ENCODE assay signal across 30 cellular contexts in the genomic region with DNA sequence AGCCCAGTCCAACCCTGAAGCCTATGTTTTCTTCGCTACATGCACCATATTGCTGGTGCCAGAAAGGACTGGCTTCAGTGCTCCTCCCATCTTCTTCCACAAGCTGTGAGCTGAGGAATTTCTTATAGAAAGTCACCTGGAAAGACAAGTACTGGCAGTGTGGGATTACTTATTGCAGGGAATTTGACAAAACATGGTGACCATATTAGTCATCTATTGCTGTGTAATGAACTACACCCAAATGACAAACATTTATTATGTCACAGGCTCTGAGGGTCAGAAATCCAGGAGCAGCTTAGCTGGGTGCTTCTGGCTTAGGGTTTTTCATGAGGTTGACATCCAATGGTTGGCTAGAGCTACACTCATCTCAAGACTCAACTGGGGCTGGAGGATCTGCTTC.
"Had no signal": no experiment of that assay in that cellular context is flagged by ENCODE, and none has a peak within 500 bp of the region (broad histone marks: within the 10 kb centered on the region; RNA-seq: fewer than 3 reads in every experiment).

No MANE protein-coding gene starts in this region.

- H3K4me3 Mint-ChIP-seq: activated B cell treated with CpG ODN at 0.5 μM for 24 hours; activated CD4-positive, alpha-beta memory T cell treated with anti-CD3 and anti-CD28 coated beads, Interleukin-2, amount 10 ng/mL, durations not matched to agents 7 days and 5 days; activated CD8-positive, alpha-beta memory T cell treated with anti-CD3 and anti-CD28 coated beads, Interleukin-2, amount 10 ng/mL, durations not matched to agents 7 days and 5 days; activated naive CD4-positive, alpha-beta T cell treated with anti-CD3 and anti-CD28 coated beads, Interleukin-2, amount 10 ng/mL, durations not matched to agents 7 days and 5 days; activated naive CD8-positive, alpha-beta T cell; activated naive CD8-positive, alpha-beta T cell treated with anti-CD3 and anti-CD28 coated beads, Interleukin-2, amount 50 U/mL, for 24 hours; T-cell; T-helper 17 cell had no signal

- H3K27me3 Mint-ChIP-seq: activated CD8-positive, alpha-beta memory T cell treated with anti-CD3 and anti-CD28 coated beads, Interleukin-2, amount 10 ng/mL, durations not matched to agents 7 days and 5 days had no signal

- ATAC-seq: activated CD8-positive, alpha-beta memory T cell treated with anti-CD3 and anti-CD28 coated beads, Interleukin-2, amount 10 ng/mL, durations not matched to agents 7 days and 5 days; activated naive CD8-positive, alpha-beta T cell treated with anti-CD3 and anti-CD28 coated beads, Interleukin-2, amount 50 U/mL, for 24 hours; Right ventricle myocardium inferior; SK-N-SH treated with all-trans-retinoic acid at 6 μM for 48 hours; T-cell; T-helper 17 cell had no signal

- H3K4me3 ChIP-seq: MG63 had no signal

- H3K27ac Mint-ChIP-seq: activated B cell treated with CpG ODN at 0.5 μM for 24 hours; activated CD4-positive, alpha-beta memory T cell treated with anti-CD3 and anti-CD28 coated beads, Interleukin-2, amount 10 ng/mL, durations not matched to agents 7 days and 5 days; activated CD8-positive, alpha-beta memory T cell treated with anti-CD3 and anti-CD28 coated beads, Interleukin-2, amount 10 ng/mL, durations not matched to agents 7 days and 5 days; activated naive CD4-positive, alpha-beta T cell treated with anti-CD3 and anti-CD28 coated beads, Interleukin-2, amount 10 ng/mL, durations not matched to agents 7 days and 5 days; activated naive CD8-positive, alpha-beta T cell; activated naive CD8-positive, alpha-beta T cell treated with anti-CD3 and anti-CD28 coated beads, Interleukin-2, amount 50 U/mL, for 24 hours; T-cell; T-helper 17 cell had no signal

- H3K9me3 Mint-ChIP-seq: activated B cell treated with CpG ODN at 0.5 μM for 24 hours; activated CD4-positive, alpha-beta memory T cell treated with anti-CD3 and anti-CD28 coated beads, Interleukin-2, amount 10 ng/mL, durations not matched to agents 7 days and 5 days; activated naive CD4-positive, alpha-beta T cell treated with anti-CD3 and anti-CD28 coated beads, Interleukin-2, amount 10 ng/mL, durations not matched to agents 7 days and 5 days; activated naive CD8-positive, alpha-beta T cell treated with anti-CD3 and anti-CD28 coated beads, Interleukin-2, amount 50 U/mL, for 24 hours had no signal

- H3K36me3 Mint-ChIP-seq: activated CD8-positive, alpha-beta memory T cell treated with anti-CD3 and anti-CD28 coated beads, Interleukin-2, amount 10 ng/mL, durations not matched to agents 7 days and 5 days; activated naive CD4-positive, alpha-beta T cell treated with anti-CD3 and anti-CD28 coated beads, Interleukin-2, amount 10 ng/mL, durations not matched to agents 7 days and 5 days; activated naive CD8-positive, alpha-beta T cell; T-cell had no signal

- DNase-seq: activated B cell treated with CpG ODN at 0.5 μM for 24 hours; activated CD4-positive, alpha-beta memory T cell treated with anti-CD3 and anti-CD28 coated beads, Interleukin-2, amount 10 ng/mL, durations not matched to agents 7 days and 5 days; activated CD4-positive, alpha-beta T cell treated with anti-CD3 and anti-CD28 coated beads for 4 hours; activated CD4-positive, CD25-positive, alpha-beta regulatory T cell treated with anti-CD3 and anti-CD28 coated beads, Interleukin-2, amount 50 U/mL, for 72 hours; activated CD8-positive, alpha-beta memory T cell treated with anti-CD3 and anti-CD28 coated beads for 24 hours; activated CD8-positive, alpha-beta memory T cell treated with anti-CD3 and anti-CD28 coated beads, Interleukin-2, amount 10 ng/mL, durations not matched to agents 7 days and 5 days; activated CD8-positive, alpha-beta memory T cell treated with anti-CD3 and anti-CD28 coated beads, Interleukin-2, amount 50 U/mL, for 48 hours; activated effector memory CD4-positive, alpha-beta T cell treated with Interleukin-2 at 50 U/mL for 16 hours; activated naive CD4-positive, alpha-beta T cell treated with anti-CD3 and anti-CD28 coated beads, Interleukin-2, amount 10 ng/mL, durations not matched to agents 7 days and 5 days; activated naive CD8-positive, alpha-beta T cell treated with anti-CD3 and anti-CD28 coated beads, Interleukin-2, amount 50 U/mL, for 24 hours; activated T-cell treated with anti-CD3 and anti-CD28 coated beads, Interleukin-2, amount 50 U/mL, for 48 hours; aorta; brain microvascular endothelial cell; Karpas-422; KBM-7; MG63; NCI-H1048; NCI-H1436 treated with DMSO at 0.1 percent for 48 hours; NCI-H1694 treated with DMSO at 0.1 percent for 48 hours; NCI-H2029; NCI-H345; NCI-H524 treated with DMSO at 0.1 percent for 48 hours; SIG-M5; T-cell; T-helper 17 cell had no signal

- H3K4me1 Mint-ChIP-seq: activated B cell treated with CpG ODN at 0.5 μM for 24 hours; activated CD4-positive, alpha-beta memory T cell treated with anti-CD3 and anti-CD28 coated beads, Interleukin-2, amount 10 ng/mL, durations not matched to agents 7 days and 5 days; activated CD8-positive, alpha-beta memory T cell treated with anti-CD3 and anti-CD28 coated beads, Interleukin-2, amount 10 ng/mL, durations not matched to agents 7 days and 5 days; activated naive CD4-positive, alpha-beta T cell treated with anti-CD3 and anti-CD28 coated beads, Interleukin-2, amount 10 ng/mL, durations not matched to agents 7 days and 5 days; activated naive CD8-positive, alpha-beta T cell treated with anti-CD3 and anti-CD28 coated beads, Interleukin-2, amount 50 U/mL, for 24 hours; T-cell; T-helper 17 cell had no signal

- H3K36me3 ChIP-seq: brain microvascular endothelial cell, MG63 had no signal

- H3K27ac ChIP-seq: brain microvascular endothelial cell, RWPE1, VCaP had no signal

- H3K27me3 ChIP-seq: brain microvascular endothelial cell, MG63 had no signal
